In genomic region chr1:59695301-59695700, GRCh38 we compare ENCODE assay signal across 15 cellular contexts.
DNase-seq lines count a peak whose midpoint lies in the region; ATAC-seq and TF ChIP-seq lines count a peak whose summit lies in the region.
"Had no signal": no experiment of that assay in that cellular context is flagged by ENCODE, and none has a peak within 500 bp of the region (broad histone marks: within the 10 kb centered on the region; RNA-seq: fewer than 3 reads in every experiment).

No MANE protein-coding gene starts in this region.

- no peak for TF ChIP-seq CTCF in GM10266 (IDR thresholded peaks at IDR 0.05; ENCODE audit: control insufficient read depth, insufficient read depth, low read depth, missing control alignments)

- H3K9ac ChIP-seq in GM23248 = no peak overlapping the region

- H3K9me3 ChIP-seq in GM23248 (ENCODE audit: low read depth) = no peaks in the 10 kb centered on the region

- peaks cover 40% of the 10 kb centered on the region for H3K4me1 Mint-ChIP-seq in stimulated activated memory B cell treated with anti-CD40 and anti-IgM and Interleukin-4, amounts not matched to agents 10 μg/mL and 1 μg/mL and 100 μg/mL, for 72 hours
- H3K4me1 Mint-ChIP-seq in activated T-helper 17 cell treated with anti-CD3 and anti-CD28 coated beads, Interleukin-2, amount 50 U/mL, for 72 hours = peaks cover 6% of the 10 kb centered on the region

- no peaks in the 10 kb centered on the region for H3K36me3 ChIP-seq in GM23248 (ENCODE audit: low read depth)

- no peak overlapping the region for H3K27ac ChIP-seq in GM23248
- H3K27ac ChIP-seq: RWPE1 had no signal

- H3K27me3 Mint-ChIP-seq in stimulated activated memory B cell treated with anti-CD40 and anti-IgM and Interleukin-4, amounts not matched to agents 10 μg/mL and 1 μg/mL and 100 μg/mL, for 72 hours = no peaks in the 10 kb centered on the region
- no peaks in the 10 kb centered on the region for H3K27me3 Mint-ChIP-seq in activated T-helper 17 cell treated with anti-CD3 and anti-CD28 coated beads, Interleukin-2, amount 50 U/mL, for 72 hours

- ATAC-seq in stimulated activated memory B cell treated with anti-CD40 and anti-IgM and Interleukin-4, amounts not matched to agents 10 μg/mL and 1 μg/mL and 100 μg/mL, for 72 hours = no peak
- no peak for ATAC-seq in activated T-helper 17 cell treated with anti-CD3 and anti-CD28 coated beads, Interleukin-2, amount 50 U/mL, for 72 hours (replicated peaks)
- ATAC-seq: K562 had no signal

- H3K27me3 ChIP-seq in GM23248 (replicated peaks; ENCODE audit: insufficient read depth) = no peaks in the 10 kb centered on the region

- H4K20me1 ChIP-seq in GM23248 (ENCODE audit: insufficient read depth) = no peaks in the 10 kb centered on the region

- in situ Hi-C loops in GM23248 (cut with MboI) = no loop called here

- peaks cover 4% of the 10 kb centered on the region for H3K9me3 Mint-ChIP-seq in stimulated activated memory B cell treated with anti-CD40 and anti-IgM and Interleukin-4, amounts not matched to agents 10 μg/mL and 1 μg/mL and 100 μg/mL, for 72 hours
- H3K9me3 Mint-ChIP-seq in activated T-helper 17 cell treated with anti-CD3 and anti-CD28 coated beads, Interleukin-2, amount 50 U/mL, for 72 hours = no peaks in the 10 kb centered on the region

- H3K36me3 Mint-ChIP-seq in stimulated activated memory B cell treated with anti-CD40 and anti-IgM and Interleukin-4, amounts not matched to agents 10 μg/mL and 1 μg/mL and 100 μg/mL, for 72 hours = peaks cover 6% of the 10 kb centered on the region
- H3K36me3 Mint-ChIP-seq in activated T-helper 17 cell treated with anti-CD3 and anti-CD28 coated beads, Interleukin-2, amount 50 U/mL, for 72 hours (ENCODE audit: low read depth) = no peaks in the 10 kb centered on the region

- DNase-seq in GM23248 = peak; percentile 41
- peak; percentile 41 for DNase-seq in NCI-H226
- peak; percentile 43 for DNase-seq in kidney tubule cell (ENCODE audit: low spot score)
- DNase-seq in GM10266 (ENCODE audit: extremely low spot score) = no peak
- DNase-seq in hepatic stellate cell (ENCODE audit: low spot score) = no peak
- DNase-seq: DND-41, NCI-H1048, NCI-H146, NCI-H2081, NCI-H510A, NCI-H774 had no signal

- no peaks in the 10 kb centered on the region for H3K79me2 ChIP-seq in GM23248 (ENCODE audit: insufficient read depth)

- 60 to 62% methylated on average over 4 of the region's 4 CpGs for WGBS in GM23248 (ENCODE audit: low coverage in 1 of 2, low lambda C conversion rate in 2 of 2, missing lambda C conversion rate in 2 of 2), 2 experiments

- H3K27ac Mint-ChIP-seq in stimulated activated memory B cell treated with anti-CD40 and anti-IgM and Interleukin-4, amounts not matched to agents 10 μg/mL and 1 μg/mL and 100 μg/mL, for 72 hours = peak overlapping the region; percentile 51
- no peak overlapping the region for H3K27ac Mint-ChIP-seq in activated T-helper 17 cell treated with anti-CD3 and anti-CD28 coated beads, Interleukin-2, amount 50 U/mL, for 72 hours

- no peak overlapping the region for H3K4me3 ChIP-seq in GM23248
- H3K4me3 ChIP-seq: K562 had no signal

- H3K4me3 Mint-ChIP-seq in stimulated activated memory B cell treated with anti-CD40 and anti-IgM and Interleukin-4, amounts not matched to agents 10 μg/mL and 1 μg/mL and 100 μg/mL, for 72 hours = no peak overlapping the region
- H3K4me3 Mint-ChIP-seq in activated T-helper 17 cell treated with anti-CD3 and anti-CD28 coated beads, Interleukin-2, amount 50 U/mL, for 72 hours = no peak overlapping the region

- no peak overlapping the region for H3K4me2 ChIP-seq in GM23248 (ENCODE audit: unreplicated experiment)

- peaks cover 23% of the 10 kb centered on the region for H3F3A ChIP-seq in GM23248 (ENCODE audit: insufficient read depth)

- H2AFZ ChIP-seq in GM23248 = no peak overlapping the region

- peaks cover 49% of the 10 kb centered on the region for H3K4me1 ChIP-seq in GM23248 (ENCODE audit: insufficient read depth)

- no peaks in the 10 kb centered on the region for H3K9me2 ChIP-seq in GM23248 (ENCODE audit: insufficient read depth)

Comparison
In these comparisons a context has a peak if more than half of its experiments do, and no peak if none do; other contexts are left out.
1. DNase-seq: peak in GM23248 (single experiment), NCI-H226 (single experiment) and kidney tubule cell (single experiment); none in GM10266 (single experiment) and hepatic stellate cell (single experiment).